8 cellular contexts compared by ENCODE assay signal in genomic region chr19:50510121-50510670, GRCh38. TPM values are rescaled to one million over a fixed set of nuclear protein-coding genes. Genes with fewer than 3 reads are reported as not detected.
A peak's percentile ranks its signal among the peaks of the same experiment; 100 is the strongest.
DNase-seq lines count a peak whose midpoint lies in the region; ATAC-seq and TF ChIP-seq lines count a peak whose summit lies in the region.

No MANE protein-coding gene starts in this region.

- H3K4me3 ChIP-seq in cardiac fibroblast (replicated peaks in 1 of 2; ENCODE audit: low read depth in 2 of 2, low read length in 2 of 2): peak overlapping the region; percentile 79 to 84
- H3K4me3 ChIP-seq in mesodermal cell (ENCODE audit: extremely low read depth, insufficient read depth, low read length, poor library complexity, severe bottlenecking): peak overlapping the region; percentile 52
- peak overlapping the region; percentile 51 to 63 for H3K4me3 ChIP-seq in aorta (ENCODE audit: low read length in 2 of 2)

- peaks cover 2% of the 10 kb centered on the region for H3K36me3 Mint-ChIP-seq in activated naive CD4-positive, alpha-beta T cell treated with anti-CD3 and anti-CD28 coated beads, Interleukin-2, amount 50 U/mL, for 24 hours

- H3K4me1 ChIP-seq in mesodermal cell (ENCODE audit: control insufficient read depth, insufficient read depth, low read length, poor library complexity, severe bottlenecking) (no peaks in the 10 kb centered on the region), aorta (ENCODE audit: control insufficient read depth in 1 of 2, insufficient read depth in 2 of 2, low read length in 2 of 2) (no peaks in the 10 kb centered on the region)

- peak overlapping the region; percentile 99 for H3K27ac Mint-ChIP-seq in activated naive CD4-positive, alpha-beta T cell treated with anti-CD3 and anti-CD28 coated beads, Interleukin-2, amount 50 U/mL, for 24 hours

- TF ChIP-seq CTCF in cardiac fibroblast (IDR thresholded peaks at IDR 0.05; ENCODE audit: low read depth, low read length): no peak

- peaks cover 13% of the 10 kb centered on the region for H3K4me1 Mint-ChIP-seq in activated naive CD4-positive, alpha-beta T cell treated with anti-CD3 and anti-CD28 coated beads, Interleukin-2, amount 50 U/mL, for 24 hours

- ATAC-seq in aorta (ENCODE audit: low FRiP score): no peak
- ATAC-seq in HG02571 (IDR thresholded peaks at IDR 0.05; ENCODE audit: unreplicated experiment): no peak
- ATAC-seq in HG03442 (IDR thresholded peaks at IDR 0.05; ENCODE audit: unreplicated experiment): no peak

- no peak for DNase-seq in activated naive CD4-positive, alpha-beta T cell treated with anti-CD3 and anti-CD28 coated beads, Interleukin-2, amount 50 U/mL, for 16 hours
- peak in 1 of 2 donors; percentile 23 for DNase-seq in cardiac fibroblast (ENCODE audit: low read depth in 2 of 2)
- peak in 1 of 2 donors; percentile 76 for DNase-seq in aorta
- no peak for DNase-seq in stimulated activated CD8-positive, alpha-beta memory T cell treated with anti-CD3 and anti-CD28 coated beads, Interleukin-4, amount 100 ng/mL, for 48 hours

- H3K9me3 Mint-ChIP-seq in activated naive CD4-positive, alpha-beta T cell treated with anti-CD3 and anti-CD28 coated beads, Interleukin-2, amount 50 U/mL, for 24 hours: no peaks in the 10 kb centered on the region

- H3K36me3 ChIP-seq in mesodermal cell (ENCODE audit: control insufficient read depth, insufficient read depth, low read length) (no peaks in the 10 kb centered on the region), aorta (ENCODE audit: control insufficient read depth in 1 of 2, insufficient read depth in 2 of 2, low read length in 1 of 2) (no peaks in the 10 kb centered on the region)

- no peaks in the 10 kb centered on the region for H3K27me3 Mint-ChIP-seq in activated naive CD4-positive, alpha-beta T cell treated with anti-CD3 and anti-CD28 coated beads, Interleukin-2, amount 50 U/mL, for 24 hours

- intact Hi-C loops in aorta (cut with DNase I): no loop called here

- H3K4me3 Mint-ChIP-seq in activated naive CD4-positive, alpha-beta T cell treated with anti-CD3 and anti-CD28 coated beads, Interleukin-2, amount 50 U/mL, for 24 hours: peak overlapping the region; percentile 95

- H3K27ac ChIP-seq in mesodermal cell (ENCODE audit: low read depth, low read length, severe bottlenecking) (peak overlapping the region; percentile 78), aorta (ENCODE audit: low read depth in 1 of 2, low read length in 2 of 2) (no peak overlapping the region)

- WGBS in mesodermal cell (ENCODE audit: insufficient coverage in 2 of 2), 2 experiments: 62 to 70% methylated on average over 18 to 21 of the region's 26 CpGs
- WGBS in aorta, 2 donors: 31 to 33% methylated on average over 26 of the region's 26 CpGs

- no peaks in the 10 kb centered on the region for H3K27me3 ChIP-seq in aorta (ENCODE audit: control insufficient read depth in 1 of 2, insufficient read depth in 2 of 2, low read length in 1 of 2)

- H3K9me3 ChIP-seq in mesodermal cell (ENCODE audit: control insufficient read depth, low read length) (no peaks in the 10 kb centered on the region), aorta (ENCODE audit: control insufficient read depth, low read length) (no peaks in the 10 kb centered on the region)

RNA-seq across cellular contexts. Expression of gene JOSD2, which starts 0.8 kb away (rescaled TPM):
- 17.1 TPM for polyA plus RNA-seq in mesodermal cell (2013, experiment 1 of 2)
- polyA plus RNA-seq in mesodermal cell (2013, experiment 2 of 2): 11.3 TPM
- 10 to 100 TPM; 26.6 to 34.2 TPM for total RNA-seq in aorta
- 10 to 100 TPM; 40.2 to 76.1 TPM for polyA plus RNA-seq in aorta

RNA-seq across cellular contexts. Expression of gene ASPDH, which starts 3.5 kb away (rescaled TPM):
- polyA plus RNA-seq in mesodermal cell (2013, experiment 1 of 2): not detected
- not detected for polyA plus RNA-seq in mesodermal cell (2013, experiment 2 of 2)
- not detected for total RNA-seq in aorta
- polyA plus RNA-seq in aorta: 1 to 10 TPM in 1 of 2 donors, not detected in 1; 1.9 TPM

RNA-seq across cellular contexts. Expression of gene GARIN5A, which starts 33.5 kb away (rescaled TPM):
- 1.7 TPM for polyA plus RNA-seq in mesodermal cell (2013, experiment 1 of 2)
- polyA plus RNA-seq in mesodermal cell (2013, experiment 2 of 2): 1.5 TPM
- not detected for total RNA-seq in aorta
- polyA plus RNA-seq in aorta: not detected

RNA-seq across cellular contexts. Expression of gene EMC10, which starts 33.9 kb away (rescaled TPM):
- polyA plus RNA-seq in mesodermal cell (2013, experiment 1 of 2): 81.7 TPM
- 63.6 TPM for polyA plus RNA-seq in mesodermal cell (2013, experiment 2 of 2)
- total RNA-seq in aorta: 10 to 100 TPM; 79.6 to 86.5 TPM
- 100 to 1,000 TPM in 1 of 2 donors, 10 to 100 TPM in 1; 65.2 to 111 TPM for polyA plus RNA-seq in aorta

RNA-seq across cellular contexts. Expression of gene LRRC4B, which starts 58.0 kb away (rescaled TPM):
- 35.5 TPM for polyA plus RNA-seq in mesodermal cell (2013, experiment 1 of 2)
- 21.6 TPM for polyA plus RNA-seq in mesodermal cell (2013, experiment 2 of 2)
- total RNA-seq in aorta: 10 to 100 TPM in 1 of 2 donors, 1 to 10 TPM in 1; 5.7 to 12.2 TPM
- 1 to 10 TPM in 1 of 2 donors, under 1 TPM in 1; 0.63 to 1.8 TPM for polyA plus RNA-seq in aorta
